2 cellular contexts compared by ENCODE assay signal in genomic region chr22:32103648-32104326, GRCh38.
TF ChIP-seq lines count a peak whose summit lies in the region.

No MANE protein-coding gene starts in this region.

TF ChIP-seq in SK-N-SH, 30 proteins besides CTCF, POLR2A, EP300 and RAD21 (continued from another document):
- TF ChIP-seq REST (IDR thresholded peaks at IDR 0.05; ENCODE audit: low read depth, low read length) (no peak), SMC3 (IDR thresholded peaks at IDR 0.05; ENCODE audit: low read depth, low read length) (no peak), MEF2A (IDR thresholded peaks at IDR 0.05; ENCODE audit: borderline replicate concordance, low read depth) (no peak), RFX5 (IDR thresholded peaks at IDR 0.05; ENCODE audit: low read length) (no peak), MAX (IDR thresholded peaks at IDR 0.05; ENCODE audit: low read depth) (no peak), USF1 (IDR thresholded peaks at IDR 0.05; ENCODE audit: borderline replicate concordance, low read depth) (no peak), PBX3 (IDR thresholded peaks at IDR 0.05) (no peak), SIN3A (IDR thresholded peaks at IDR 0.05; ENCODE audit: borderline replicate concordance, low read depth, low read length) (no peak)

TF ChIP-seq in SK-N-SH treated with all-trans-retinoic acid at 6 μM for 48 hours, 23 proteins besides CTCF, POLR2A, EP300 and RAD21 (continued from another document):
- TF ChIP-seq PATZ1 (CRISPR knock-in tag; IDR thresholded peaks at IDR 0.05; ENCODE audit: borderline replicate concordance), result no peak
- TF ChIP-seq PPARA (CRISPR knock-in tag; IDR thresholded peaks at IDR 0.05; ENCODE audit: borderline replicate concordance), result no peak
- TF ChIP-seq TSHZ2 (CRISPR knock-in tag; IDR thresholded peaks at IDR 0.05), result no peak
- TF ChIP-seq POU6F1 (CRISPR knock-in tag; IDR thresholded peaks at IDR 0.05; ENCODE audit: borderline replicate concordance, low read depth), result no peak
- no peak for TF ChIP-seq SNAI2 (CRISPR knock-in tag; IDR thresholded peaks at IDR 0.05)
- no peak for TF ChIP-seq ZNF565 (CRISPR knock-in tag; conservative IDR thresholded peaks at IDR 0.05; ENCODE audit: low read depth)
